ENCODE assay signal across 15 cellular contexts in genomic region chr4:184401397-184402171, GRCh38.
DNase-seq lines count a peak whose midpoint lies in the region; ATAC-seq and TF ChIP-seq lines count a peak whose summit lies in the region.
"Had no signal": no experiment of that assay in that cellular context is flagged by ENCODE, and none has a peak within 500 bp of the region (broad histone marks: within the 10 kb centered on the region; RNA-seq: fewer than 3 reads in every experiment).

No MANE protein-coding gene starts in this region.

- H3K4me1 Mint-ChIP-seq in osteocyte (ENCODE audit: unreplicated experiment) = peaks cover 44% of the 10 kb centered on the region

- DNase-seq in PC-9 (no peak), epithelial cell of prostate (ENCODE audit: low read depth, low spot score) (no peak), osteocyte (ENCODE audit: extremely low spot score, unreplicated experiment) (no peak), SHP77 treated with DMSO at 0.1 percent for 48 hours (lab: John Stamatoyannopoulos, UW) (no peak)
- no peak for DNase-seq in stimulated activated CD4-positive, alpha-beta T cell treated with anti-CD3 and anti-CD28 coated beads, Interleukin-4, amount 100 ng/mL, for 1 hour
- DNase-seq: DMS53; kidney; NCI-H524 treated with DMSO at 0.1 percent for 48 hours; small intestine; stimulated activated naive CD8-positive, alpha-beta T cell treated with anti-CD3 and anti-CD28 coated beads, Interleukin-15, Interleukin-2, amounts not matched to agents 100 U/mL and 50 U/mL, for 24 hours; T-helper 1 cell had no signal

- H3K9ac ChIP-seq in HUES6 (ENCODE audit: low read length) = no peak overlapping the region

- ATAC-seq in HG03469 (IDR thresholded peaks at IDR 0.05; ENCODE audit: unreplicated experiment) (no peak), HG03045 (IDR thresholded peaks at IDR 0.05; ENCODE audit: unreplicated experiment) (no peak)
- ATAC-seq: stimulated activated naive CD8-positive, alpha-beta T cell treated with anti-CD3 and anti-CD28 coated beads, Interleukin-15, Interleukin-2, amounts not matched to agents 100 U/mL and 50 U/mL, for 24 hours had no signal

- H3K4me1 ChIP-seq in HUES6 (ENCODE audit: control insufficient read depth, insufficient read depth, low read length) = peaks cover 23% of the 10 kb centered on the region
- peaks cover 14% of the 10 kb centered on the region for H3K4me1 ChIP-seq in PC-9 (replicated peaks; ENCODE audit: insufficient read depth)

- CTCF ChIA-PET in PC-9 (lab: Charles Lee) = no interaction called here

- H3K79me2 ChIP-seq in PC-9 (ENCODE audit: low read depth) = no peaks in the 10 kb centered on the region

- H3K4me3 Mint-ChIP-seq in osteocyte (ENCODE audit: unreplicated experiment) = no peak overlapping the region

- H3K27me3 Mint-ChIP-seq in osteocyte (ENCODE audit: unreplicated experiment) = no peaks in the 10 kb centered on the region

- 0 out of 2 replicates have a peak overlapping the region, but pooled peaks have one; percentile 28 for H3K27ac ChIP-seq in HUES6 (ENCODE audit: low read depth, low read length)
- H3K27ac ChIP-seq in PC-9 = peak overlapping the region; percentile 83
- H3K27ac ChIP-seq in epithelial cell of prostate = peak overlapping the region; percentile 83
- H3K27ac ChIP-seq: HL-60 had no signal

- H3F3A ChIP-seq in PC-9 (ENCODE audit: insufficient read depth, low read depth) = peaks cover 12% of the 10 kb centered on the region; the same call in 1 of the 2 replicates

- H2AFZ ChIP-seq in PC-9 = no peak overlapping the region

- H3K36me3 Mint-ChIP-seq in osteocyte (ENCODE audit: unreplicated experiment) = peaks cover 50% of the 10 kb centered on the region

- H4K20me1 ChIP-seq in PC-9 (ENCODE audit: insufficient read depth) = no peaks in the 10 kb centered on the region

- H3K9me3 ChIP-seq in HUES6 (ENCODE audit: control insufficient read depth, insufficient read depth, low read depth, low read length) = no peaks in the 10 kb centered on the region
- H3K9me3 ChIP-seq in PC-9 (ENCODE audit: insufficient read depth, low read depth) = no peaks in the 10 kb centered on the region

- H3K36me3 ChIP-seq in HUES6 (ENCODE audit: control insufficient read depth, insufficient read depth, low read length) = peaks cover 34% of the 10 kb centered on the region; the same call in 1 of the 2 replicates
- H3K36me3 ChIP-seq in PC-9 (ENCODE audit: low read depth) = no peaks in the 10 kb centered on the region

- no TSS peak for BruUV-seq in PC-9 (replicated peaks; lab: Mats Ljungman, UMichigan)

- no peaks in the 10 kb centered on the region for H3K9me2 ChIP-seq in PC-9 (ENCODE audit: insufficient read depth)

- H3K27me3 ChIP-seq in HUES6 (ENCODE audit: control insufficient read depth, insufficient read depth, low read length) (no peaks in the 10 kb centered on the region), PC-9 (ENCODE audit: insufficient read depth, low read depth) (no peaks in the 10 kb centered on the region)

- H3K4me3 ChIP-seq in HUES6 (ENCODE audit: low read depth, low read length) (no peak overlapping the region), PC-9 (no peak overlapping the region)

- no peak overlapping the region for H3K4me2 ChIP-seq in PC-9

- intact Hi-C loops in PC-9 (cut with micrococcal nuclease; ENCODE audit: unreplicated experiment) = loop anchor here (5.0 to 10.0 kb wide), 2 partner anchors 114 to 243 kb away; partner anchors contain the start of genes CASP3 and PRIMPOL

- POLR2A ChIA-PET in PC-9 (lab: Charles Lee; ENCODE audit: unreplicated experiment) = no interaction called here

- TF ChIP-seq CTCF in PC-9 (conservative IDR thresholded peaks at IDR 0.05) (no peak), osteocyte (IDR thresholded peaks at IDR 0.05) (no peak)

- peak overlapping the region; percentile 90 for H3K27ac Mint-ChIP-seq in osteocyte (ENCODE audit: unreplicated experiment)

- peaks cover 4% of the 10 kb centered on the region for H3K9me3 Mint-ChIP-seq in osteocyte (ENCODE audit: unreplicated experiment)

Comparison
In these comparisons a context has a peak if more than half of its experiments do, and no peak if none do; other contexts are left out.
1. H3K27ac ChIP-seq: peak in every context shown above with its lines; median percentile 83 in PC-9; 83 in epithelial cell of prostate; 28 in HUES6.